In genomic region chr12:130162267-130162666, GRCh38 we compare ENCODE assay signal across 8 cellular contexts. TPM values are rescaled to one million over a fixed set of nuclear protein-coding genes. Genes with fewer than 3 reads are reported as not detected.
DNase-seq lines count a peak whose midpoint lies in the region; ATAC-seq, FAIRE-seq and TF ChIP-seq lines count a peak whose summit lies in the region.

Gene FZD10, plus strand, starts transcription at chr12:130162464. Its CDS starts 479 bp downstream, at chr12:130162943.

- no peak within 1 kb of the TSS for H3K9ac ChIP-seq in BLaER1

- no peak for FAIRE-seq in frontal cortex (lab: Jason Lieb, UNC)

- H3K9me3 Mint-ChIP-seq in osteocyte (ENCODE audit: unreplicated experiment), result no peaks in the 10 kb centered on the region

- H3K27ac Mint-ChIP-seq in osteocyte (ENCODE audit: unreplicated experiment), result no peak within 1 kb of the TSS

- peaks cover 95% of the 10 kb centered on the region for H4K20me1 ChIP-seq in BLaER1

- H3K9me3 ChIP-seq in BLaER1, result peaks cover 12% of the 10 kb centered on the region

- H3K36me3 ChIP-seq in BLaER1, result no peaks in the 10 kb centered on the region

- TF ChIP-seq CTCF in osteocyte (IDR thresholded peaks at IDR 0.05), result no peak

- H3K4me3 Mint-ChIP-seq in osteocyte (ENCODE audit: unreplicated experiment), result peak within 1 kb of the TSS; percentile 69

- peaks cover 20% of the 10 kb centered on the region for H3K4me1 ChIP-seq in BLaER1

- ATAC-seq in GM19455 (IDR thresholded peaks at IDR 0.05; ENCODE audit: unreplicated experiment), result no peak

- H3K4me3 ChIP-seq in BLaER1, result peak within 1 kb of the TSS; percentile 65

- peak within 1 kb of the TSS; percentile 93 for H3K4me2 ChIP-seq in BLaER1

- DNase-seq in RPMI8226 (peak; percentile 29), frontal cortex (ENCODE audit: low spot score in 2 of 2) (peak; percentile 60 to 71), osteocyte (ENCODE audit: extremely low spot score, unreplicated experiment) (no peak), HT-29 (ENCODE audit: low spot score) (no peak), NCI-H524 treated with DMSO at 0.1 percent for 48 hours (lab: John Stamatoyannopoulos, UW) (no peak)
- DNase-seq in stimulated activated naive CD4-positive, alpha-beta T cell treated with Interleukin-2 at 50 U/mL for 16 hours (lab: John Stamatoyannopoulos, UW), result no peak

- peaks cover 3% of the 10 kb centered on the region for H3K4me1 Mint-ChIP-seq in osteocyte (ENCODE audit: unreplicated experiment)

- peaks cover 97% of the 10 kb centered on the region for H3K27me3 ChIP-seq in BLaER1

- H3K36me3 Mint-ChIP-seq in osteocyte (ENCODE audit: unreplicated experiment), result no peaks in the 10 kb centered on the region

- H3K27me3 Mint-ChIP-seq in osteocyte (ENCODE audit: unreplicated experiment), result peaks cover 35% of the 10 kb centered on the region

- H3K27ac ChIP-seq in BLaER1, result no peak within 1 kb of the TSS

RNA-seq across cellular contexts. Expression of gene FZD10, which starts in this region (rescaled TPM):
- total RNA-seq in frontal cortex (0.41 TPM), osteocyte (not detected in 2 replicates)
- total RNA-seq in HT-29 (2014; rRNA removed; shearing (Covaris generic)), result not detected in 2 replicates

Comparison
In these comparisons a context has a peak if more than half of its experiments do, and no peak if none do; other contexts are left out.
1. Peak in DNase-seq in frontal cortex; RNA of the gene not detected or under 1 TPM.